Comparison of ENCODE assay signal across 29 cellular contexts in genomic region chrX:80138938-80139337, GRCh38.
"Had no signal": no experiment of that assay in that cellular context is flagged by ENCODE, and none has a peak within 500 bp of the region (broad histone marks: within the 10 kb centered on the region; RNA-seq: fewer than 3 reads in every experiment).

No MANE protein-coding gene starts in this region.

- DNase-seq: colonic mucosa; cortex of kidney; dermis blood vessel endothelial cell; dorsolateral prefrontal cortex; effector CD4-positive, alpha-beta T cell; effector CD8-positive, alpha-beta T cell; effector memory CD4-positive, alpha-beta T cell; effector memory CD8-positive, alpha-beta T cell; erythroblast; esophagus squamous epithelium; foreskin fibroblast; foreskin keratinocyte; foreskin melanocyte; gastrocnemius medialis; glutamatergic neuron; head of caudate nucleus; heart left ventricle; heart right ventricle had no signal

- H2AFZ ChIP-seq: hepatocyte had no signal

- H3K27ac Mint-ChIP-seq: dendritic cell treated with granulocyte-macrophage colony-stimulating factor and Interleukin-4, amounts not matched to agents 40 ng/mL and 50 ng/mL, for 4 days; effector memory CD8-positive, alpha-beta T cell; endodermal cell had no signal

- H3K4me3 Mint-ChIP-seq: dendritic cell treated with granulocyte-macrophage colony-stimulating factor and Interleukin-4, amounts not matched to agents 40 ng/mL and 50 ng/mL, for 4 days; effector memory CD8-positive, alpha-beta T cell; endodermal cell had no signal

- H3K79me2 ChIP-seq: hepatocyte had no signal

- H3K4me1 ChIP-seq: colonic mucosa, esophagus muscularis mucosa, esophagus squamous epithelium, foreskin keratinocyte, gastrocnemius medialis, gastroesophageal sphincter, heart left ventricle, heart right ventricle had no signal

- ATAC-seq: effector memory CD8-positive, alpha-beta T cell; esophagus mucosa; foreskin keratinocyte; gastrocnemius medialis; gastroesophageal sphincter; heart left ventricle; heart right ventricle had no signal

- H3K9me3 ChIP-seq: colonic mucosa, esophagus squamous epithelium, gastrocnemius medialis, gastroesophageal sphincter had no signal

- FAIRE-seq: endometrium, endothelial cell of umbilical vein, frontal cortex had no signal

- H3K4me2 ChIP-seq: hepatocyte had no signal

- H3K36me3 ChIP-seq: colonic mucosa, esophagus muscularis mucosa, esophagus squamous epithelium, gastrocnemius medialis, gastroesophageal sphincter, heart left ventricle, heart right ventricle had no signal

- H3K27me3 ChIP-seq: colonic mucosa, esophagus muscularis mucosa, esophagus squamous epithelium, foreskin keratinocyte, gastrocnemius medialis, gastroesophageal sphincter, heart left ventricle, heart right ventricle, hepatocyte had no signal

- H3K4me3 ChIP-seq: colonic mucosa, coronary artery, dorsolateral prefrontal cortex, esophagus muscularis mucosa, esophagus squamous epithelium, gastrocnemius medialis, gastroesophageal sphincter, heart left ventricle, heart right ventricle, hepatocyte had no signal

- H3K27me3 Mint-ChIP-seq: dendritic cell treated with granulocyte-macrophage colony-stimulating factor and Interleukin-4, amounts not matched to agents 40 ng/mL and 50 ng/mL, for 4 days; effector memory CD8-positive, alpha-beta T cell had no signal

- H3K4me1 Mint-ChIP-seq: endodermal cell had no signal

- H3K27ac ChIP-seq: colonic mucosa, coronary artery, dorsolateral prefrontal cortex, epithelial cell of prostate, esophagus muscularis mucosa, esophagus squamous epithelium, foreskin keratinocyte, gastrocnemius medialis, gastroesophageal sphincter, heart left ventricle, heart right ventricle, hepatocyte had no signal
